ENCODE assay signal across 1 cellular context in genomic region chr14:99574099-99574880, GRCh38.
A peak's percentile ranks its signal among the peaks of the same experiment; 100 is the strongest.
TF ChIP-seq lines count a peak whose summit lies in the region.

No MANE protein-coding gene starts in this region.

TF ChIP-seq in HepG2, 621 proteins besides CTCF, POLR2A, EP300 and RAD21 (continued from another document and continues in another):
- TF ChIP-seq NONO (IDR thresholded peaks at IDR 0.05) (no peak), NONO (CRISPR knock-in tag; conservative IDR thresholded peaks at IDR 0.05) (peak; percentile 57; the same call in 1 of the 2 replicates), TGIF2 (CRISPR knock-in tag; IDR thresholded peaks at IDR 0.05) (peak; percentile 14; the same call in 1 of the 2 replicates), ADNP (CRISPR knock-in tag; IDR thresholded peaks at IDR 0.05) (no peak), HINFP (CRISPR knock-in tag; IDR thresholded peaks at IDR 0.05; ENCODE audit: low read depth) (no peak), ZNF205 (CRISPR knock-in tag; IDR thresholded peaks at IDR 0.05) (no peak), GPBP1L1 (CRISPR knock-in tag; IDR thresholded peaks at IDR 0.05) (no peak), ZNF549 (CRISPR knock-in tag; IDR thresholded peaks at IDR 0.05) (no peak), ZNF776 (CRISPR knock-in tag; IDR thresholded peaks at IDR 0.05) (no peak), FUBP1 (CRISPR knock-in tag; IDR thresholded peaks at IDR 0.05; ENCODE audit: borderline replicate concordance) (no peak), ZNF672 (CRISPR knock-in tag; IDR thresholded peaks at IDR 0.05) (no peak), ZFX (CRISPR knock-in tag; IDR thresholded peaks at IDR 0.05; ENCODE audit: low read depth) (peak; percentile 43), SP5 (CRISPR knock-in tag; IDR thresholded peaks at IDR 0.05; ENCODE audit: borderline replicate concordance, low read depth) (no peak), ZBTB7B (CRISPR knock-in tag; IDR thresholded peaks at IDR 0.05) (0 out of 2 replicates have a peak, but pooled peaks have one; percentile 10), MED13 (CRISPR knock-in tag; IDR thresholded peaks at IDR 0.05) (no peak), RARA (CRISPR knock-in tag; IDR thresholded peaks at IDR 0.05) (0 out of 2 replicates have a peak, but pooled peaks have one; percentile 19), PTBP1 (IDR thresholded peaks at IDR 0.05; ENCODE audit: low read depth, low read length, poor library complexity, severe bottlenecking) (no peak), SOX13 (IDR thresholded peaks at IDR 0.05) (no peak), SOX13 (CRISPR knock-in tag; conservative IDR thresholded peaks at IDR 0.05 in 1 of 2, IDR thresholded peaks at IDR 0.05 in 1 of 2) (peak in 1 of 2 experiments; percentile 11; a peak in 1 of 4 replicates), ZBTB7A (CRISPR knock-in tag; IDR thresholded peaks at IDR 0.05) (no peak), GATA4 (IDR thresholded peaks at IDR 0.05; ENCODE audit: borderline replicate concordance, low read depth) (peak; percentile 21; the same call in 1 of the 2 replicates), ARID4A (CRISPR knock-in tag; IDR thresholded peaks at IDR 0.05; ENCODE audit: borderline replicate concordance) (no peak; the same call in 1 of the 2 replicates), MATR3 (CRISPR knock-in tag; IDR thresholded peaks at IDR 0.05) (no peak), ZBTB8A (CRISPR knock-in tag; IDR thresholded peaks at IDR 0.05; ENCODE audit: borderline replicate concordance, low read depth) (no peak), PRDM15 (CRISPR knock-in tag; IDR thresholded peaks at IDR 0.05) (0 out of 2 replicates have a peak, but pooled peaks have one; percentile 22), ASH2L (IDR thresholded peaks at IDR 0.05; ENCODE audit: insufficient read length, low read depth, low read length) (peak; percentile 26), ZNF607 (CRISPR knock-in tag; IDR thresholded peaks at IDR 0.05; ENCODE audit: borderline replicate concordance) (no peak), CSRNP2 (CRISPR knock-in tag; conservative IDR thresholded peaks at IDR 0.05; ENCODE audit: low read depth) (0 out of 2 replicates have a peak, but pooled peaks have one; percentile 67), MAX (IDR thresholded peaks at IDR 0.05) (peak; percentile 82), ZNF629 (CRISPR knock-in tag; conservative IDR thresholded peaks at IDR 0.05) (no peak), ARNTL (CRISPR knock-in tag; IDR thresholded peaks at IDR 0.05) (no peak), PRMT3 (CRISPR knock-in tag; IDR thresholded peaks at IDR 0.05; ENCODE audit: borderline replicate concordance, low read depth) (0 out of 2 replicates have a peak, but pooled peaks have one; percentile 28), ZNF687 (CRISPR knock-in tag; IDR thresholded peaks at IDR 0.05) (peak; percentile 84), ZSCAN5A (CRISPR knock-in tag; IDR thresholded peaks at IDR 0.05; ENCODE audit: borderline replicate concordance) (no peak), ZNF83 (CRISPR knock-in tag; IDR thresholded peaks at IDR 0.05; ENCODE audit: borderline replicate concordance) (no peak), HNF1B (CRISPR knock-in tag; IDR thresholded peaks at IDR 0.05) (no peak)
